ENCODE assay signal across 24 cellular contexts in the genomic region with DNA sequence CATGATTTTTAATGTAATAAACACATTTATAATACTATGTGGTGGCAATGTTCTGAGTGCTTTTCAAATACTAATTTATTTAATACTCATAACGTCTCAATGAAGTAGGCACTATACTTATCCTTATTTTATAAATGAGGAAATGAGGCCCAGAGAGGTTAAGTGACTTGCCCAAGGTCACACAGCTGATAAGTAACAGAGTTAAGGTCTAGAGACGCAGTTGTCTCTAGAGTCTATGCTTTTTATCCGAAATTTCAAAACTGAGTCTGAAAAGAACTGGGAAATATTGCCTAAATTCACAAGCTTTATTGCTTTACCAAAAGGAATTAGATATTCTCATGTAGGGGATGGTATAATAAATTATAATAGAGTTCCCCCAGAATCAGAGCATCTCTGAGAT.
"Had no signal": no experiment of that assay in that cellular context is flagged by ENCODE, and none has a peak within 500 bp of the region (broad histone marks: within the 10 kb centered on the region; RNA-seq: fewer than 3 reads in every experiment).

No MANE protein-coding gene starts in this region.

- DNase-seq: dermis blood vessel endothelial cell; effector memory CD4-positive, alpha-beta T cell; esophagus squamous epithelium; foreskin melanocyte; kidney; mesenchymal stem cell; midbrain; naive thymus-derived CD8-positive, alpha-beta T cell; occipital lobe; psoas muscle; right cardiac atrium; stimulated activated CD4-positive, alpha-beta T cell treated with anti-CD3 and anti-CD28 coated beads, Interleukin-12 subunit alpha, Interleukin-12 subunit beta, amount 100 ng/mL, for 4 hours; stimulated activated CD4-positive, alpha-beta T cell treated with anti-CD3 and anti-CD28 coated beads, Interleukin-1b, Interleukin-23, amount 100 ng/mL, for 48 hours; stimulated activated CD4-positive, alpha-beta T cell treated with anti-CD3 and anti-CD28 coated beads, Interleukin-4, amount 100 ng/mL, for 1 hour; stimulated activated naive CD4-positive, alpha-beta T cell treated with Interleukin-2 at 50 U/mL for 16 hours; thyroid gland; trophoblast cell had no signal

- H3K27ac ChIP-seq: coronary artery, left lung, ovary, psoas muscle, thyroid gland had no signal

- H3K36me3 Mint-ChIP-seq: naive thymus-derived CD8-positive, alpha-beta T cell; stimulated activated effector memory CD8-positive, alpha-beta T cell treated with anti-CD3 and anti-CD28 coated beads, Interleukin-12 subunit alpha, Interleukin-12 subunit beta, amount 100 ng/mL, for 72 hours had no signal

- H3K9me3 ChIP-seq: esophagus squamous epithelium, left lung, ovary, psoas muscle, stomach, thyroid gland had no signal

- H3K9me3 Mint-ChIP-seq: naive thymus-derived CD8-positive, alpha-beta T cell; nephron progenitor cell; stimulated activated effector memory CD8-positive, alpha-beta T cell treated with anti-CD3 and anti-CD28 coated beads, Interleukin-12 subunit alpha, Interleukin-12 subunit beta, amount 100 ng/mL, for 72 hours had no signal

- H3K4me1 Mint-ChIP-seq: naive thymus-derived CD8-positive, alpha-beta T cell had no signal

- H3K27me3 ChIP-seq: esophagus squamous epithelium, left lung, ovary, stomach, thyroid gland had no signal

- H3K4me3 Mint-ChIP-seq: naive thymus-derived CD8-positive, alpha-beta T cell; nephron progenitor cell; stimulated activated effector memory CD8-positive, alpha-beta T cell treated with anti-CD3 and anti-CD28 coated beads, Interleukin-12 subunit alpha, Interleukin-12 subunit beta, amount 100 ng/mL, for 72 hours had no signal

- H3K27ac Mint-ChIP-seq: naive thymus-derived CD8-positive, alpha-beta T cell; stimulated activated effector memory CD8-positive, alpha-beta T cell treated with anti-CD3 and anti-CD28 coated beads, Interleukin-12 subunit alpha, Interleukin-12 subunit beta, amount 100 ng/mL, for 72 hours had no signal

- H3K4me1 ChIP-seq: left lung, psoas muscle, thyroid gland had no signal

- ATAC-seq: left lung; naive thymus-derived CD8-positive, alpha-beta T cell; psoas muscle; right cardiac atrium; stimulated activated effector memory CD8-positive, alpha-beta T cell treated with anti-CD3 and anti-CD28 coated beads, Interleukin-12 subunit alpha, Interleukin-12 subunit beta, amount 100 ng/mL, for 72 hours had no signal

- H3K36me3 ChIP-seq: esophagus squamous epithelium, left lung, ovary, stomach, thyroid gland had no signal

- H3K4me3 ChIP-seq: coronary artery, esophagus squamous epithelium, left lung, ovary, psoas muscle, skin epidermis, stomach, thyroid gland had no signal
